7 cellular contexts compared by ENCODE assay signal in genomic region chr16:27329376-27330036, GRCh38. TPM values are rescaled to one million over a fixed set of nuclear protein-coding genes. Genes with fewer than 3 reads are reported as not detected.
DNase-seq lines count a peak whose midpoint lies in the region; ATAC-seq, FAIRE-seq and TF ChIP-seq lines count a peak whose summit lies in the region.
"Not testable (repeated sequence)": the region's sequence is repeated elsewhere in the genome, so short reads cannot be mapped to it uniquely, and the experiment has no call there.

No MANE protein-coding gene starts in this region.

- not testable (repeated sequence) for H4K20me1 ChIP-seq in endothelial cell of umbilical vein (replicated peaks; ENCODE audit: control insufficient read depth, extremely low read depth, insufficient read depth, low read length); keratinocyte (ENCODE audit: control insufficient read depth, extremely low read depth, insufficient read depth, low read length)

- H3K4me2 ChIP-seq in endothelial cell of umbilical vein (ENCODE audit: insufficient read depth, low read length), result peak overlapping the region; percentile 4
- not testable (repeated sequence) for H3K4me2 ChIP-seq in keratinocyte (ENCODE audit: control insufficient read depth, extremely low read depth, insufficient read depth, low read depth, low read length)

- not testable (repeated sequence) for H3K9me3 ChIP-seq in HUES48 (ENCODE audit: control insufficient read depth, insufficient read depth, low read length); adrenal gland (replicated peaks in 1 of 3); endothelial cell of umbilical vein (replicated peaks; ENCODE audit: control insufficient read depth, insufficient read depth, low read length); keratinocyte (ENCODE audit: control insufficient read depth, low read depth, low read length)

- CTCF ChIA-PET in activated CD8-positive, alpha-beta T cell treated with anti-CD3 and anti-CD28 coated beads for 36 hours (lab: Charles Lee), result interaction anchor here (1.1 to 1.6 kb wide), 3 partner anchors 10 to 95 kb away, joined by 3 to 7 read pairs (median 5); no protein-coding TSS in a partner anchor
- CTCF ChIA-PET in endothelial cell of umbilical vein (lab: Charles Lee), result interaction anchor here (0.8 to 2.2 kb wide), 3 partner anchors 37 to 94 kb away, joined by 3 to 16 read pairs (median 4); no protein-coding TSS in a partner anchor

- TF ChIP-seq CTCF in activated CD8-positive, alpha-beta T cell treated with anti-CD3 and anti-CD28 coated beads for 36 hours (IDR thresholded peaks at IDR 0.05); adrenal gland (IDR thresholded peaks at IDR 0.05); endothelial cell of umbilical vein (IDR thresholded peaks at IDR 0.05; ENCODE audit: extremely low read depth in 1 of 2, insufficient read depth in 1 of 2, low read depth in 1 of 2, low read length in 2 of 2); keratinocyte (optimal IDR thresholded peaks at IDR 0.05 in 1 of 3, IDR thresholded peaks at IDR 0.05 in 1 of 3, conservative IDR thresholded peaks at IDR 0.05 in 1 of 3; ENCODE audit: extremely low read depth in 1 of 3, insufficient read depth in 2 of 3, low read length in 3 of 3); nephron (IDR thresholded peaks at IDR 0.05; ENCODE audit: unreplicated experiment in 3 of 3): not testable (repeated sequence)

- not testable (repeated sequence) for ATAC-seq in activated CD8-positive, alpha-beta T cell treated with anti-CD3 and anti-CD28 coated beads for 36 hours; stimulated activated effector memory CD8-positive, alpha-beta T cell treated with anti-CD3 and anti-CD28 coated beads, Interleukin-12 subunit alpha, Interleukin-12 subunit beta, amount 100 ng/mL, for 72 hours

- peak overlapping the region; percentile 73 for H3K27ac Mint-ChIP-seq in activated CD8-positive, alpha-beta T cell treated with anti-CD3 and anti-CD28 coated beads for 36 hours
- peak overlapping the region in 2 of 3 experiments; percentile 40 to 67 for H3K27ac Mint-ChIP-seq in nephron
- peak overlapping the region; percentile 74 for H3K27ac Mint-ChIP-seq in stimulated activated effector memory CD8-positive, alpha-beta T cell treated with anti-CD3 and anti-CD28 coated beads, Interleukin-12 subunit alpha, Interleukin-12 subunit beta, amount 100 ng/mL, for 72 hours

- not testable (repeated sequence) for FAIRE-seq in endothelial cell of umbilical vein (lab: Jason Lieb, UNC); keratinocyte (lab: Jason Lieb, UNC)

- H3K79me2 ChIP-seq in endothelial cell of umbilical vein (ENCODE audit: control insufficient read depth, insufficient read depth, low read length) (peaks cover 68% of the 10 kb centered on the region), keratinocyte (ENCODE audit: control insufficient read depth, insufficient read depth, low read length) (peaks cover 86% of the 10 kb centered on the region)

- H3K27ac ChIP-seq in HUES48 (ENCODE audit: low read depth, low read length) (peak overlapping the region; percentile 45), adrenal gland (peak overlapping the region; percentile 33 to 95 (median 88)), endothelial cell of umbilical vein (ENCODE audit: insufficient read depth, low read depth, low read length) (peak overlapping the region; percentile 42), keratinocyte (ENCODE audit: control insufficient read depth, insufficient read depth, low read length) (peak overlapping the region; percentile 31)

- TF ChIP-seq POLR2A in adrenal gland (IDR thresholded peaks at IDR 0.05); endothelial cell of umbilical vein (IDR thresholded peaks at IDR 0.05; ENCODE audit: low read depth, low read length): not testable (repeated sequence)

- intact Hi-C loops in activated CD8-positive, alpha-beta T cell treated with anti-CD3 and anti-CD28 coated beads for 36 hours (cut with micrococcal nuclease); adrenal gland (cut with DNase I): not testable (repeated sequence)
- intact Hi-C loops in endothelial cell of umbilical vein (cut with micrococcal nuclease), result loop anchor here (5.0 kb wide), 1 partner anchor 38 kb away; no protein-coding TSS in a partner anchor

- peaks cover 91% of the 10 kb centered on the region for H3K36me3 Mint-ChIP-seq in activated CD8-positive, alpha-beta T cell treated with anti-CD3 and anti-CD28 coated beads for 36 hours (ENCODE audit: low read depth)
- H3K36me3 Mint-ChIP-seq in nephron (ENCODE audit: low read depth), result peaks cover 13% of the 10 kb centered on the region
- H3K36me3 Mint-ChIP-seq in stimulated activated effector memory CD8-positive, alpha-beta T cell treated with anti-CD3 and anti-CD28 coated beads, Interleukin-12 subunit alpha, Interleukin-12 subunit beta, amount 100 ng/mL, for 72 hours, result peaks cover 100% of the 10 kb centered on the region

- not testable (repeated sequence) for BruUV-seq in endothelial cell of umbilical vein (replicated peaks; lab: Mats Ljungman, UMichigan)

- H3K36me3 ChIP-seq in HUES48 (ENCODE audit: control insufficient read depth, insufficient read depth, low read length), result not testable (repeated sequence)
- H3K36me3 ChIP-seq in adrenal gland (replicated peaks in 1 of 2), result peaks cover 0 to 15% of the 10 kb centered on the region in 2 donors
- peaks cover 9 to 15% of the 10 kb centered on the region in 2 experiments for H3K36me3 ChIP-seq in endothelial cell of umbilical vein (ENCODE audit: control insufficient read depth in 2 of 2, extremely low read depth in 1 of 2, insufficient read depth in 2 of 2, low read length in 2 of 2)
- H3K36me3 ChIP-seq in keratinocyte (ENCODE audit: control insufficient read depth in 2 of 2, extremely low read depth in 1 of 2, insufficient read depth in 2 of 2, low read length in 2 of 2), result peaks cover 15 to 32% of the 10 kb centered on the region in 2 experiments

- not testable (repeated sequence) for H3K4me3 ChIP-seq in HUES48 (ENCODE audit: low read depth, low read length); adrenal gland; endothelial cell of umbilical vein (replicated peaks in 1 of 3; ENCODE audit: insufficient read depth in 1 of 3, low read depth in 1 of 3, low read length in 3 of 3); keratinocyte (ENCODE audit: control insufficient read depth in 2 of 3, extremely low read depth in 1 of 3, insufficient read depth in 2 of 3, low read depth in 1 of 3, low read length in 3 of 3)

- DNase-seq in activated CD8-positive, alpha-beta T cell treated with anti-CD3 and anti-CD28 coated beads for 36 hours; endothelial cell of umbilical vein (ENCODE audit: low read depth, low spot score); keratinocyte (ENCODE audit: low read depth, low spot score); stimulated activated effector memory CD8-positive, alpha-beta T cell treated with anti-CD3 and anti-CD28 coated beads, Interleukin-12 subunit alpha, Interleukin-12 subunit beta, amount 100 ng/mL, for 72 hours (ENCODE audit: low spot score in 2 of 2): not testable (repeated sequence)
- DNase-seq in adrenal gland, result peak in 3 of 7 donors; percentile 43 to 66 (median 61)

- WGBS in adrenal gland, 4 donors, result 31 to 45% (median 37%) methylated on average over 8 of the region's 8 CpGs

- H3K9me3 Mint-ChIP-seq in activated CD8-positive, alpha-beta T cell treated with anti-CD3 and anti-CD28 coated beads for 36 hours; nephron; stimulated activated effector memory CD8-positive, alpha-beta T cell treated with anti-CD3 and anti-CD28 coated beads, Interleukin-12 subunit alpha, Interleukin-12 subunit beta, amount 100 ng/mL, for 72 hours: not testable (repeated sequence)

- not testable (repeated sequence) for H3K9me1 ChIP-seq in endothelial cell of umbilical vein (replicated peaks; ENCODE audit: control insufficient read depth, extremely low read depth, insufficient read depth, low read length); keratinocyte (ENCODE audit: control insufficient read depth, extremely low read depth, insufficient read depth, low read length)

- dilution Hi-C loops in endothelial cell of umbilical vein (cut with MboI; ENCODE audit: extremely low pct_ligation_motif_present, low sequenced_read_pairs); keratinocyte (cut with MboI; ENCODE audit: extremely low pct_ligation_motif_present, low sequenced_read_pairs): not testable (repeated sequence)

- not testable (repeated sequence) for H3K27me3 Mint-ChIP-seq in activated CD8-positive, alpha-beta T cell treated with anti-CD3 and anti-CD28 coated beads for 36 hours; nephron (ENCODE audit: low read depth)

- not testable (repeated sequence) for H3K27me3 ChIP-seq in HUES48 (ENCODE audit: control insufficient read depth, insufficient read depth, low read length); adrenal gland; endothelial cell of umbilical vein (ENCODE audit: control insufficient read depth in 2 of 2, insufficient read depth in 2 of 2, low read length in 2 of 2); keratinocyte (ENCODE audit: control insufficient read depth, extremely low read depth, insufficient read depth, low read length)

- H3K4me1 Mint-ChIP-seq in activated CD8-positive, alpha-beta T cell treated with anti-CD3 and anti-CD28 coated beads for 36 hours (ENCODE audit: low read depth), result peaks cover 65% of the 10 kb centered on the region
- peaks cover 32% of the 10 kb centered on the region for H3K4me1 Mint-ChIP-seq in nephron
- H3K4me1 Mint-ChIP-seq in stimulated activated effector memory CD8-positive, alpha-beta T cell treated with anti-CD3 and anti-CD28 coated beads, Interleukin-12 subunit alpha, Interleukin-12 subunit beta, amount 100 ng/mL, for 72 hours, result peaks cover 67% of the 10 kb centered on the region

- H2AFZ ChIP-seq in endothelial cell of umbilical vein (ENCODE audit: low read depth, low read length); keratinocyte (ENCODE audit: control insufficient read depth, low read length): not testable (repeated sequence)

- H3K9ac ChIP-seq in HUES48 (ENCODE audit: low read depth, low read length); endothelial cell of umbilical vein (replicated peaks; ENCODE audit: extremely low read depth, insufficient read depth, low read length); keratinocyte (ENCODE audit: control insufficient read depth, extremely low read depth, insufficient read depth, low read length): not testable (repeated sequence)

- H3K4me3 Mint-ChIP-seq in activated CD8-positive, alpha-beta T cell treated with anti-CD3 and anti-CD28 coated beads for 36 hours; nephron; stimulated activated effector memory CD8-positive, alpha-beta T cell treated with anti-CD3 and anti-CD28 coated beads, Interleukin-12 subunit alpha, Interleukin-12 subunit beta, amount 100 ng/mL, for 72 hours: not testable (repeated sequence)

- H3K4me1 ChIP-seq in HUES48 (ENCODE audit: control insufficient read depth, insufficient read depth, low read length), result peaks cover 29% of the 10 kb centered on the region
- peaks cover 47 to 65% of the 10 kb centered on the region in 2 donors for H3K4me1 ChIP-seq in adrenal gland (replicated peaks in 1 of 2)
- peaks cover 50% of the 10 kb centered on the region for H3K4me1 ChIP-seq in endothelial cell of umbilical vein (ENCODE audit: control insufficient read depth, extremely low read depth, insufficient read depth, low read length)
- peaks cover 22% of the 10 kb centered on the region for H3K4me1 ChIP-seq in keratinocyte (ENCODE audit: control insufficient read depth, extremely low read depth, insufficient read depth, low read length)

- POLR2A ChIA-PET in activated CD8-positive, alpha-beta T cell treated with anti-CD3 and anti-CD28 coated beads for 36 hours (lab: Charles Lee), result interaction anchor here (0.8 to 4.5 kb wide), 3 partner anchors 10 to 13 kb away, joined by 3 to 29 read pairs (median 5); no protein-coding TSS in a partner anchor
- POLR2A ChIA-PET in endothelial cell of umbilical vein (lab: Charles Lee), result interaction anchor here (0.6 kb wide), 1 partner anchor 394 kb away, joined by 4 read pairs; no protein-coding TSS in a partner anchor

RNA-seq across cellular contexts. Expression of gene IL4R, which starts 15.7 kb away (rescaled TPM):
- 100 to 1,000 TPM; 236 to 245 TPM for total RNA-seq in activated CD8-positive, alpha-beta T cell treated with anti-CD3 and anti-CD28 coated beads for 36 hours
- total RNA-seq in adrenal gland (100 to 1,000 TPM in 3 of 8 donors, 10 to 100 TPM in 5; 32.4 to 142 (median 62.8) TPM), endothelial cell of umbilical vein (139 and 150 TPM in 2 replicates)
- polyA plus RNA-seq in adrenal gland (10 to 100 TPM; 25.6 to 46.7 (median 46.6) TPM), endothelial cell of umbilical vein (138 and 146 TPM in 2 replicates), keratinocyte (60.5 to 79.1 TPM (median 77.8 TPM) in 3 replicates)
- 66.6 and 74.7 TPM in 2 replicates for polyA plus RNA-seq in endothelial cell of umbilical vein (2011; cell fraction: cytosol; rRNA removed)
- polyA plus RNA-seq in endothelial cell of umbilical vein (2011; cell fraction: nucleus; rRNA removed), result 157 and 166 TPM in 2 replicates
- polyA plus RNA-seq in endothelial cell of umbilical vein (2012), result 42.3 and 46.7 TPM in 2 replicates
- polyA minus RNA-seq in endothelial cell of umbilical vein (178 and 179 TPM in 2 replicates), keratinocyte (90.9 to 242 TPM (median 99.7 TPM) in 3 replicates)
- polyA minus RNA-seq in endothelial cell of umbilical vein (2011; cell fraction: cytosol; rRNA and poly(A)+ RNA removed), result 15.6 TPM
- 84.3 and 84.5 TPM in 2 replicates for polyA minus RNA-seq in endothelial cell of umbilical vein (2011; cell fraction: nucleus; rRNA and poly(A)+ RNA removed)
- 27.2 TPM for polyA plus RNA-seq in keratinocyte (2011; ENCODE audit: low read depth)
- polyA plus RNA-seq in keratinocyte (2011; cell fraction: cytosol; rRNA removed), result 31.6 and 39.6 TPM in 2 replicates
- polyA plus RNA-seq in keratinocyte (2011; cell fraction: nucleus; rRNA removed), result 153 and 169 TPM in 2 replicates
- polyA plus RNA-seq in keratinocyte (2012; ENCODE audit: low replicate concordance), result 48.6 and 66.4 TPM in 2 replicates
- polyA minus RNA-seq in keratinocyte (2011; cell fraction: cytosol; rRNA and poly(A)+ RNA removed), result 54.3 TPM
- 107 and 118 TPM in 2 replicates for polyA minus RNA-seq in keratinocyte (2011; cell fraction: nucleus; rRNA and poly(A)+ RNA removed)

Comparison
In these comparisons a context has a peak if more than half of its experiments do, and no peak if none do; other contexts are left out.
1. H3K27ac ChIP-seq: peak in every context shown above with its lines; median percentile 88 in adrenal gland; 45 in HUES48; 42 in endothelial cell of umbilical vein; 31 in keratinocyte.